In the genomic region with DNA sequence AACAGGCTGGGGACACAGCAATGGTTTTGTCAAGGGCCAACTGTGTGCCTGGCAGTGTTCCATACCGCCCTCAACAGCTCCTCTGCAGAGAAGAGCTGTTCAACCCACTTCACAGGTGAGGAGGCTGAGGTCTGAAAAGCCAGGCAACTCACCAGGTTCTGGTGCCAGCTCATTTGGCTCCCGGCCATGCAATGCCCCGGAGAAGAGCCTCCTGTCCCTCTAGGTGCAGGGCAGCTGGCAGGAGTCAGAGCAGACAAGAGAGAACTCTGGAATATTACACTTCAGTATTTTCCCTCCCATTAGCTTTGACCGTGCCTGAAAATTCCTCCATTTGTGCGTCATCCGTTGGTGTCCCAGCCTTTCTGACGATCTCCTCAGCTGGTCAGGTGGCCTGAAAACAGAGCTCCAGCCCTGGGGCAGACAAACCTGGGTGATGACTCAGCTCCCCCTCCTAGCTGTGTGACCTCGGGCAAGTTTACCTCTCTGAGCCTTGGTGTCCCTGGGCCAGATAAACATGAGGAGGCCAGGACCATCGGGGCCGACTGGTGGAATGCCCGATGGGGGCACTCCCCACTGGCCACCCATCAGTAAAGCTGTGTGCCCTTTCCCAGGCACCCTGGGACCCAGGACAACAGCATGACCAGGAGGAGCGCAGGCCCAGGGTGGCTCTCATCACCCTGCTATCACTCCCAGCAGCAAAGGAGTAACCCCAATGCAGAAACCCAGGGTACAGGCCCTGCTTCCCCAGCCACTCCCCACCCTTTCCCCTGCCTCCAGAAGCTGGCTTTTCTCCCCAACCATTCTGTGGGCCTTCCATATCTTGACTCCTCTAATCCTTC, we compare ENCODE assay signal across 8 cellular contexts. TPM values are rescaled to one million over a fixed set of nuclear protein-coding genes. Genes with fewer than 3 reads are reported as not detected.
DNase-seq lines count a peak whose midpoint lies in the region; ATAC-seq and TF ChIP-seq lines count a peak whose summit lies in the region.

No MANE protein-coding gene starts in this region.

- DNase-seq in GM23248 (peak; percentile 89), Peyer's patch (peak in 2 of 3 donors; percentile 76 to 81), midbrain (lab: John Stamatoyannopoulos, UW) (no peak)
- no peak for DNase-seq in effector memory CD8-positive, alpha-beta T cell
- peak in 1 of 10 donors; percentile 62 for DNase-seq in naive thymus-derived CD8-positive, alpha-beta T cell
- no peak for DNase-seq in stimulated activated CD4-positive, alpha-beta T cell treated with anti-CD3 and anti-CD28 coated beads, Interleukin-4, amount 100 ng/mL, for 24 hours

- H3K36me3 ChIP-seq in GM23248 (ENCODE audit: low read depth) (no peaks in the 10 kb centered on the region), Peyer's patch (no peaks in the 10 kb centered on the region)

- H3K9me2 ChIP-seq in GM23248 (ENCODE audit: insufficient read depth), result no peaks in the 10 kb centered on the region

- H3K27ac ChIP-seq in GM23248, result peak overlapping the region; percentile 62
- H3K27ac ChIP-seq in Peyer's patch, result peak overlapping the region; percentile 90 to 96 (median 93)

- peak overlapping the region; percentile 92 for H3K4me2 ChIP-seq in GM23248 (ENCODE audit: unreplicated experiment)

- H3K9me3 ChIP-seq in GM23248 (ENCODE audit: low read depth), result no peaks in the 10 kb centered on the region
- no peaks in the 10 kb centered on the region for H3K9me3 ChIP-seq in Peyer's patch

- peaks cover 9% of the 10 kb centered on the region for H3F3A ChIP-seq in GM23248 (ENCODE audit: insufficient read depth)

- peak overlapping the region; percentile 79 for H3K4me3 ChIP-seq in GM23248
- peak overlapping the region in 3 of 4 donors; percentile 60 to 69 (median 62) for H3K4me3 ChIP-seq in Peyer's patch

- no peak overlapping the region for H2AFZ ChIP-seq in GM23248

- no peaks in the 10 kb centered on the region for H3K79me2 ChIP-seq in GM23248 (ENCODE audit: insufficient read depth)

- TF ChIP-seq POLR2A in Peyer's patch (IDR thresholded peaks at IDR 0.05), result peak in 1 of 2 donors; percentile 15

- H4K20me1 ChIP-seq in GM23248 (ENCODE audit: insufficient read depth), result no peaks in the 10 kb centered on the region; the same call in 1 of the 2 replicates

- WGBS in GM23248 (ENCODE audit: low coverage in 1 of 2, low lambda C conversion rate in 2 of 2, missing lambda C conversion rate in 2 of 2), 2 experiments, result 16 to 20% methylated on average over 12 of the region's 12 CpGs

- peaks cover 29% of the 10 kb centered on the region for H3K4me1 ChIP-seq in GM23248 (ENCODE audit: insufficient read depth)
- H3K4me1 ChIP-seq in Peyer's patch, result peaks cover 18 to 46% (median 20%) of the 10 kb centered on the region in 4 donors

- no peak for TF ChIP-seq CTCF in Peyer's patch (IDR thresholded peaks at IDR 0.05)

- H3K27me3 Mint-ChIP-seq in effector memory CD8-positive, alpha-beta T cell, result no peaks in the 10 kb centered on the region
- no peaks in the 10 kb centered on the region for H3K27me3 Mint-ChIP-seq in naive thymus-derived CD8-positive, alpha-beta T cell

- POLR2A ChIA-PET in naive thymus-derived CD8-positive, alpha-beta T cell (lab: Charles Lee), result interaction anchor here (0.6 to 31.6 kb wide), 15 partner anchors 10 to 422 kb away, joined by 3 to 1090 read pairs (median 8); a partner anchor contains a TSS

- H3K4me1 Mint-ChIP-seq in effector memory CD8-positive, alpha-beta T cell (ENCODE audit: low read depth in 2 of 2), result peaks cover 27 to 34% of the 10 kb centered on the region in 2 donors
- H3K4me1 Mint-ChIP-seq in naive thymus-derived CD8-positive, alpha-beta T cell, result peaks cover 21 to 83% (median 78%) of the 10 kb centered on the region in 4 donors

- H3K4me3 Mint-ChIP-seq in effector memory CD8-positive, alpha-beta T cell, result peak overlapping the region; percentile 85
- H3K4me3 Mint-ChIP-seq in naive thymus-derived CD8-positive, alpha-beta T cell, result peak overlapping the region; percentile 82 to 93 (median 88)

- no peak for ATAC-seq in effector memory CD8-positive, alpha-beta T cell (replicated peaks)
- ATAC-seq in naive thymus-derived CD8-positive, alpha-beta T cell, result no peak
- ATAC-seq in GM19328 (IDR thresholded peaks at IDR 0.05; ENCODE audit: unreplicated experiment), result no peak
- no peak for ATAC-seq in HG03521 (IDR thresholded peaks at IDR 0.05; ENCODE audit: unreplicated experiment)

- H3K9me3 Mint-ChIP-seq in effector memory CD8-positive, alpha-beta T cell, result no peaks in the 10 kb centered on the region
- H3K9me3 Mint-ChIP-seq in naive thymus-derived CD8-positive, alpha-beta T cell, result no peaks in the 10 kb centered on the region

- H3K9ac ChIP-seq in GM23248, result peak overlapping the region; percentile 77; the same call in 1 of the 2 replicates

- peaks cover 6% of the 10 kb centered on the region for H3K36me3 Mint-ChIP-seq in effector memory CD8-positive, alpha-beta T cell (ENCODE audit: insufficient read depth)
- H3K36me3 Mint-ChIP-seq in naive thymus-derived CD8-positive, alpha-beta T cell, result no peaks in the 10 kb centered on the region

- in situ Hi-C loops in GM23248 (cut with MboI), result no loop called here

- no peaks in the 10 kb centered on the region for H3K27me3 ChIP-seq in GM23248 (replicated peaks; ENCODE audit: insufficient read depth)
- H3K27me3 ChIP-seq in Peyer's patch, result no peaks in the 10 kb centered on the region

- peak overlapping the region; percentile 93 to 94 for H3K27ac Mint-ChIP-seq in effector memory CD8-positive, alpha-beta T cell
- peak overlapping the region; percentile 96 to 100 (median 97) for H3K27ac Mint-ChIP-seq in naive thymus-derived CD8-positive, alpha-beta T cell

RNA-seq across cellular contexts. Expression of a gene that starts 9.6 kb away (rescaled TPM):
- total RNA-seq in GM23248 (2014; rRNA removed; shearing (Covaris generic)), result 3.4 and 4.0 TPM in 2 replicates
- 8.9 and 9.8 TPM in 2 replicates for polyA plus RNA-seq in GM23248 (2016; fragmentation: Nextera tagmentation; extraction: Ambion mirVana)
- total RNA-seq in Peyer's patch, result 1 to 10 TPM; 3.9 to 9.4 (median 5.9) TPM
- 10 to 100 TPM; 24.6 to 25.7 TPM for total RNA-seq in naive thymus-derived CD8-positive, alpha-beta T cell
- polyA plus RNA-seq in naive thymus-derived CD8-positive, alpha-beta T cell, result 1 to 10 TPM in 2 of 3 donors, under 1 TPM in 1; 0.68 to 4.0 (median 1.7) TPM

RNA-seq across cellular contexts. Expression of a gene that starts 14.6 kb away (rescaled TPM):
- total RNA-seq in GM23248 (2014; rRNA removed; shearing (Covaris generic)), result not detected in 2 replicates
- not detected in 2 replicates for polyA plus RNA-seq in GM23248 (2016; fragmentation: Nextera tagmentation; extraction: Ambion mirVana)
- not detected for total RNA-seq in Peyer's patch
- total RNA-seq in naive thymus-derived CD8-positive, alpha-beta T cell, result 10 to 100 TPM; 13.5 to 13.7 TPM
- 1 to 10 TPM; 2.9 to 7.3 (median 4.2) TPM for polyA plus RNA-seq in naive thymus-derived CD8-positive, alpha-beta T cell

RNA-seq across cellular contexts. Expression of a gene that starts 46.4 kb away (rescaled TPM):
- total RNA-seq in GM23248 (2014; rRNA removed; shearing (Covaris generic)), result 32.8 and 35.1 TPM in 2 replicates
- 34.9 and 36.3 TPM in 2 replicates for polyA plus RNA-seq in GM23248 (2016; fragmentation: Nextera tagmentation; extraction: Ambion mirVana)
- 100 to 1,000 TPM in 1 of 4 donors, 10 to 100 TPM in 3; 10.0 to 124 (median 20.6) TPM for total RNA-seq in Peyer's patch
- total RNA-seq in naive thymus-derived CD8-positive, alpha-beta T cell, result 100 to 1,000 TPM; 295 to 297 TPM
- polyA plus RNA-seq in naive thymus-derived CD8-positive, alpha-beta T cell, result 1,000 to 10,000 TPM in 2 of 3 donors, 100 to 1,000 TPM in 1; 740 to 1,115 (median 1,110) TPM

RNA-seq across cellular contexts. Expression of a gene that starts 48.0 kb away (rescaled TPM):
- total RNA-seq in GM23248 (2014; rRNA removed; shearing (Covaris generic)), result not detected in 2 replicates
- polyA plus RNA-seq in GM23248 (2016; fragmentation: Nextera tagmentation; extraction: Ambion mirVana), result 0.15 and 0.19 TPM in 2 replicates
- 1 to 10 TPM; 1.5 to 7.0 (median 5.0) TPM for total RNA-seq in Peyer's patch
- total RNA-seq in naive thymus-derived CD8-positive, alpha-beta T cell, result 10 to 100 TPM; 31.1 to 34.2 TPM
- polyA plus RNA-seq in naive thymus-derived CD8-positive, alpha-beta T cell, result 100 to 1,000 TPM in 1 of 3 donors, 10 to 100 TPM in 2; 74.9 to 113 (median 81.1) TPM

Comparison
In these comparisons a context has a peak if more than half of its experiments do, and no peak if none do; other contexts are left out.
1. DNase-seq: peak in GM23248 (single experiment) and Peyer's patch (2 of 3); none in effector memory CD8-positive, alpha-beta T cell (0 of 3), stimulated activated CD4-positive, alpha-beta T cell treated with anti-CD3 and anti-CD28 coated beads, Interleukin-4, amount 100 ng/mL, for 24 hours (single experiment) and midbrain (single experiment).
2. RNA of a gene that starts 14.6 kb away (total RNA-seq): 13.5 to 13.7 TPM in naive thymus-derived CD8-positive, alpha-beta T cell; not detected in GM23248 and not detected in Peyer's patch; every median in the first group is over 10 times any median in the second.